25 cellular contexts compared by ENCODE assay signal in the genomic region with DNA sequence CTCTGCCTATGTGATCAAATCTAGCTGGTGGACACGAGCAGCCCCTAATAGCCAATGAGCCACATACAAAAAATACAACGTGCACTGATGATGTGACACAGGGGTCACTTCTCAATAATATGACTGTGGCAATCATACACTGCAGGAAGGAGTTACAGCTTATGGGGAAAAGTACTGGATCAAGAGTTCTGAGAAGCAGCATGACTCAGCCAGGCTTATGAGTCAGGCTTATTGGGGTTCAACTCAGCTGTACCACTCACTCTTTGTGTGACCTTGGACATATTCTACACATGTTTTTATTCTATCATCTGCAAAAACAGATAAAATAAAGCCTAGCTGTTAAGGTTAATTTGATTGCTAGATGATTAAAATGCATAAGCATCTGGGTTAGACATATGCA.
DNase-seq lines count a peak whose midpoint lies in the region; ATAC-seq and TF ChIP-seq lines count a peak whose summit lies in the region.
"Had no signal": no experiment of that assay in that cellular context is flagged by ENCODE, and none has a peak within 500 bp of the region (broad histone marks: within the 10 kb centered on the region; RNA-seq: fewer than 3 reads in every experiment).

No MANE protein-coding gene starts in this region.

- H2AFZ ChIP-seq in neural progenitor cell (replicated peaks), result no peak overlapping the region

- no peak for TF ChIP-seq CTCF in MCF 10A (IDR thresholded peaks at IDR 0.05; ENCODE audit: unreplicated experiment)
- TF ChIP-seq CTCF in breast epithelium (IDR thresholded peaks at IDR 0.05), result no peak
- no peak for TF ChIP-seq CTCF in neural progenitor cell (IDR thresholded peaks at IDR 0.05)

- H3K79me2 ChIP-seq in neural progenitor cell (ENCODE audit: low read depth), result no peaks in the 10 kb centered on the region

- H3K9me3 Mint-ChIP-seq in MCF 10A (ENCODE audit: unreplicated experiment), result no peaks in the 10 kb centered on the region
- H3K9me3 Mint-ChIP-seq in neural progenitor cell, result no peaks in the 10 kb centered on the region

- peaks cover 14% of the 10 kb centered on the region for H3F3A ChIP-seq in neural progenitor cell (ENCODE audit: low read depth)

- no peak overlapping the region for H3K27ac Mint-ChIP-seq in MCF 10A (ENCODE audit: low read depth, unreplicated experiment)
- H3K27ac Mint-ChIP-seq in neural progenitor cell, result no peak overlapping the region
- H3K27ac Mint-ChIP-seq: activated CD8-positive, alpha-beta T cell treated with anti-CD3 and anti-CD28 coated beads for 36 hours; naive thymus-derived CD8-positive, alpha-beta T cell; stimulated activated effector memory CD8-positive, alpha-beta T cell treated with anti-CD3 and anti-CD28 coated beads, Interleukin-12 subunit alpha, Interleukin-12 subunit beta, amount 100 ng/mL, for 72 hours; T-cell had no signal

- H3K4me2 ChIP-seq in neural progenitor cell, result no peak overlapping the region

- TF ChIP-seq POLR2A in breast epithelium (IDR thresholded peaks at IDR 0.05), result no peak

- H3K27me3 ChIP-seq in breast epithelium (no peaks in the 10 kb centered on the region), neural progenitor cell (no peaks in the 10 kb centered on the region)
- H3K27me3 ChIP-seq: esophagus muscularis mucosa, heart right ventricle had no signal

- H3K27ac ChIP-seq in breast epithelium (no peak overlapping the region), neural progenitor cell (no peak overlapping the region)
- H3K27ac ChIP-seq: esophagus muscularis mucosa, heart right ventricle, prostate gland, thoracic aorta, VCaP had no signal

- H3K4me3 ChIP-seq in breast epithelium (no peak overlapping the region), neural progenitor cell (no peak overlapping the region)
- H3K4me3 ChIP-seq: esophagus muscularis mucosa, heart right ventricle, prostate gland, thoracic aorta had no signal

- H3K9me3 ChIP-seq in breast epithelium (no peaks in the 10 kb centered on the region), neural progenitor cell (ENCODE audit: low read depth) (no peaks in the 10 kb centered on the region)
- H3K9me3 ChIP-seq: esophagus muscularis mucosa, prostate gland, thoracic aorta had no signal

- no peak overlapping the region for H3K4me3 Mint-ChIP-seq in MCF 10A (ENCODE audit: unreplicated experiment)
- H3K4me3 Mint-ChIP-seq in neural progenitor cell, result no peak overlapping the region
- H3K4me3 Mint-ChIP-seq: activated CD8-positive, alpha-beta T cell treated with anti-CD3 and anti-CD28 coated beads for 36 hours; activated T-cell treated with anti-CD3 and anti-CD28 coated beads, Interleukin-2, amount 50 U/mL, for 4 hours; brain; naive thymus-derived CD8-positive, alpha-beta T cell; stimulated activated effector memory CD8-positive, alpha-beta T cell treated with anti-CD3 and anti-CD28 coated beads, Interleukin-12 subunit alpha, Interleukin-12 subunit beta, amount 100 ng/mL, for 72 hours; T-cell had no signal

- DNase-seq in MCF 10A (ENCODE audit: unreplicated experiment) (peak; percentile 69), breast epithelium (ENCODE audit: low spot score in 2 of 2) (no peak), brain pericyte (ENCODE audit: low read depth, low spot score) (peak; percentile 13), glomerular visceral epithelial cell (ENCODE audit: extremely low spot score) (peak; percentile 12), cardiac septum (ENCODE audit: low spot score) (no peak), NCI-H2081 (lab: John Stamatoyannopoulos, UW) (no peak), neural progenitor cell (ENCODE audit: low spot score) (no peak)
- DNase-seq: activated CD8-positive, alpha-beta T cell treated with anti-CD3 and anti-CD28 coated beads for 36 hours; activated naive CD4-positive, alpha-beta T cell treated with anti-CD3 and anti-CD28 coated beads, Interleukin-2, amount 50 U/mL, for 16 hours; activated T-cell treated with anti-CD3 and anti-CD28 coated beads, Interleukin-2, amount 50 U/mL, for 4 hours; C1 segment of cervical spinal cord; heart right ventricle; Kasumi-1; naive thymus-derived CD8-positive, alpha-beta T cell; NCI-H1417 treated with DMSO at 0.1 percent for 48 hours; NK-92 treated with Interleukin-12 subunit alpha and Interleukin-12 subunit beta, amount 100 ng/mL, for 24 hours; T-cell had no signal

- no peaks in the 10 kb centered on the region for H3K36me3 ChIP-seq in breast epithelium
- H3K36me3 ChIP-seq in neural progenitor cell, result no peaks in the 10 kb centered on the region
- H3K36me3 ChIP-seq: esophagus muscularis mucosa, heart right ventricle, prostate gland, thoracic aorta had no signal

- BruUV-seq in MCF 10A (replicated peaks; lab: Mats Ljungman, UMichigan), result no TSS peak

- CTCF ChIA-PET in MCF 10A (lab: Yijun Ruan, JAX), result interaction anchor here (0.6 to 1.5 kb wide), 4 partner anchors 9 to 147 kb away, joined by 3 to 4 read pairs (median 3); no protein-coding TSS in a partner anchor

- H3K4me1 Mint-ChIP-seq in MCF 10A (ENCODE audit: insufficient read depth, unreplicated experiment), result no peaks in the 10 kb centered on the region
- H3K4me1 Mint-ChIP-seq in neural progenitor cell, result peaks cover 28% of the 10 kb centered on the region
- H3K4me1 Mint-ChIP-seq: naive thymus-derived CD8-positive, alpha-beta T cell; stimulated activated effector memory CD8-positive, alpha-beta T cell treated with anti-CD3 and anti-CD28 coated beads, Interleukin-12 subunit alpha, Interleukin-12 subunit beta, amount 100 ng/mL, for 72 hours; T-cell had no signal

- intact Hi-C loops in MCF 10A (cut with micrococcal nuclease), result no loop called here
- intact Hi-C loops in breast epithelium (cut with DNase I; ENCODE audit: low total_unique reads), result no loop called here
- intact Hi-C loops in cardiac septum (cut with DNase I), result no loop called here

- H3K4me1 ChIP-seq in breast epithelium (no peaks in the 10 kb centered on the region), neural progenitor cell (peaks cover 16% of the 10 kb centered on the region)
- H3K4me1 ChIP-seq: esophagus muscularis mucosa, heart right ventricle, prostate gland had no signal

- no peaks in the 10 kb centered on the region for H3K27me3 Mint-ChIP-seq in MCF 10A (ENCODE audit: insufficient read depth, unreplicated experiment)
- no peaks in the 10 kb centered on the region for H3K27me3 Mint-ChIP-seq in neural progenitor cell (ENCODE audit: insufficient read depth, low read depth)
- H3K27me3 Mint-ChIP-seq: activated CD8-positive, alpha-beta T cell treated with anti-CD3 and anti-CD28 coated beads for 36 hours; T-cell had no signal

- H4K20me1 ChIP-seq in neural progenitor cell (ENCODE audit: low read depth), result no peaks in the 10 kb centered on the region

- H3K9ac ChIP-seq in neural progenitor cell, result no peak overlapping the region

- POLR2A ChIA-PET in MCF 10A (lab: Yijun Ruan, JAX), result interaction anchor here (1.4 kb wide), 1 partner anchor 21 kb away, joined by 5 read pairs; no protein-coding TSS in a partner anchor

- H3K36me3 Mint-ChIP-seq in MCF 10A (ENCODE audit: insufficient read depth, unreplicated experiment) (no peaks in the 10 kb centered on the region), neural progenitor cell (no peaks in the 10 kb centered on the region)
- H3K36me3 Mint-ChIP-seq: brain; naive thymus-derived CD8-positive, alpha-beta T cell; stimulated activated effector memory CD8-positive, alpha-beta T cell treated with anti-CD3 and anti-CD28 coated beads, Interleukin-12 subunit alpha, Interleukin-12 subunit beta, amount 100 ng/mL, for 72 hours; T-cell had no signal

- no peak for ATAC-seq in HG02610 (IDR thresholded peaks at IDR 0.05; ENCODE audit: unreplicated experiment)
- ATAC-seq: activated CD8-positive, alpha-beta T cell treated with anti-CD3 and anti-CD28 coated beads for 36 hours; activated T-cell treated with anti-CD3 and anti-CD28 coated beads, Interleukin-2, amount 50 U/mL, for 4 hours; heart right ventricle; naive thymus-derived CD8-positive, alpha-beta T cell; Right ventricle myocardium inferior; stimulated activated effector memory CD8-positive, alpha-beta T cell treated with anti-CD3 and anti-CD28 coated beads, Interleukin-12 subunit alpha, Interleukin-12 subunit beta, amount 100 ng/mL, for 72 hours; T-cell had no signal

Comparison
In these comparisons a context has a peak if more than half of its experiments do, and no peak if none do; other contexts are left out.
1. DNase-seq: peak in MCF 10A (single experiment), brain pericyte (single experiment) and glomerular visceral epithelial cell (single experiment); none in breast epithelium (0 of 2), cardiac septum (single experiment), NCI-H2081 (0 of 2) and neural progenitor cell (single experiment).